25 cellular contexts compared by ENCODE assay signal in the genomic region with DNA sequence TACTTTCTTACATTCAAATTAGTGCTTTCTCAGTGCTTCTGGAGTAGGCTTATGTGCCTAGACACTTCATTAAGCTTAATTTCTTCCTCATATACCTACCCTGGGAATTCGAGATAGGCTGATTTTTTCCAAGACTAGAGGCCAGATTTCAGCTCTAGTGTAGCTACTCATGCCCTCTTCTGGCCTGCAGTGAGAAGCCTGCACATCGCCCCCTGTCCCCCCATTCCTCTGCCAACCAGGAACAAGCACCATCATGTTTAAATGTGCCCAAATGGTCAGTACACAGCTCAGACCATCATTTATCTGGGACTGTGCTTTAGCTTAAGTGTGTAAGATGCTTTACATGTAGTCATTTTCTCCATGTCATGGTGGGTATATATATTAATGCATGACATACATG.
"Had no signal": no experiment of that assay in that cellular context is flagged by ENCODE, and none has a peak within 500 bp of the region (broad histone marks: within the 10 kb centered on the region; RNA-seq: fewer than 3 reads in every experiment).

No MANE protein-coding gene starts in this region.

- H3K4me1 Mint-ChIP-seq: activated naive CD8-positive, alpha-beta T cell treated with anti-CD3 and anti-CD28 coated beads, Interleukin-2, amount 10 ng/mL, durations not matched to agents 7 days and 5 days had no signal

- H3K27ac ChIP-seq: adrenal gland, Peyer's patch, RWPE1, SJCRH30 had no signal

- H3K27me3 ChIP-seq: adrenal gland, Peyer's patch, SJCRH30 had no signal

- H3K4me3 ChIP-seq: adrenal gland, Peyer's patch, SJCRH30 had no signal

- DNase-seq: activated CD4-positive, alpha-beta T cell treated with anti-CD3 and anti-CD28 coated beads for 48 hours; activated CD4-positive, alpha-beta T cell treated with anti-CD3 and anti-CD28 coated beads, Interleukin-2, amount 50 U/mL, for 4 hours; activated CD4-positive, CD25-positive, alpha-beta regulatory T cell treated with anti-CD3 and anti-CD28 coated beads, Interleukin-2, amount 50 U/mL, for 72 hours; activated CD8-positive, alpha-beta memory T cell treated with anti-CD3 and anti-CD28 coated beads, Interleukin-2, amount 50 U/mL, for 48 hours; activated CD8-positive, alpha-beta T cell treated with anti-CD3 and anti-CD28 coated beads, Interleukin-2, amount 10 ng/mL, durations not matched to agents 7 days and 5 days; activated naive CD4-positive, alpha-beta T cell treated with anti-CD3 and anti-CD28 coated beads, Interleukin-2, amount 50 U/mL, for 16 hours; activated naive CD8-positive, alpha-beta T cell treated with anti-CD3 and anti-CD28 coated beads, Interleukin-2, amount 10 ng/mL, durations not matched to agents 7 days and 5 days; activated T-cell treated with anti-CD3 and anti-CD28 coated beads, Interleukin-2, amount 50 U/mL, for 1 hour; adrenal gland; anterior cingulate cortex; Karpas-422; MM.1S; NCI-H1105; NCI-H1436 treated with DMSO at 0.1 percent for 48 hours; NCI-H187; NCI-H2081; NCI-H510A treated with DMSO at 0.1 percent for 48 hours; NCI-H69; NK-92 treated with Interleukin-12 subunit alpha and Interleukin-12 subunit beta, amount 100 ng/mL, for 24 hours; Peyer's patch; Right ventricle myocardium superior; SJCRH30 had no signal

- H3K36me3 Mint-ChIP-seq: activated naive CD8-positive, alpha-beta T cell treated with anti-CD3 and anti-CD28 coated beads, Interleukin-2, amount 10 ng/mL, durations not matched to agents 7 days and 5 days had no signal

- H3K27ac Mint-ChIP-seq: activated CD8-positive, alpha-beta T cell treated with anti-CD3 and anti-CD28 coated beads, Interleukin-2, amount 10 ng/mL, durations not matched to agents 7 days and 5 days; activated naive CD8-positive, alpha-beta T cell treated with anti-CD3 and anti-CD28 coated beads, Interleukin-2, amount 10 ng/mL, durations not matched to agents 7 days and 5 days; T-helper 1 cell treated with Interleukin-12 subunit alpha and Interleukin-12 subunit beta and Interleukin-4 antibody, amounts not matched to agents 30 μg/mL and 1 μg/mL, for 36 hours had no signal

- H3K4me1 ChIP-seq: adrenal gland, Peyer's patch, SJCRH30 had no signal

- H3K27me3 Mint-ChIP-seq: activated naive CD8-positive, alpha-beta T cell treated with anti-CD3 and anti-CD28 coated beads, Interleukin-2, amount 10 ng/mL, durations not matched to agents 7 days and 5 days had no signal

- H3K36me3 ChIP-seq: adrenal gland, Peyer's patch, SJCRH30 had no signal

- H3K4me3 Mint-ChIP-seq: activated CD8-positive, alpha-beta T cell treated with anti-CD3 and anti-CD28 coated beads, Interleukin-2, amount 10 ng/mL, durations not matched to agents 7 days and 5 days; activated naive CD8-positive, alpha-beta T cell treated with anti-CD3 and anti-CD28 coated beads, Interleukin-2, amount 10 ng/mL, durations not matched to agents 7 days and 5 days; T-helper 1 cell treated with Interleukin-12 subunit alpha and Interleukin-12 subunit beta and Interleukin-4 antibody, amounts not matched to agents 30 μg/mL and 1 μg/mL, for 36 hours had no signal

- H3K9me3 ChIP-seq: adrenal gland, Peyer's patch, SJCRH30 had no signal

- ATAC-seq: activated CD8-positive, alpha-beta T cell treated with anti-CD3 and anti-CD28 coated beads, Interleukin-2, amount 10 ng/mL, durations not matched to agents 7 days and 5 days; SK-N-SH treated with all-trans-retinoic acid at 6 μM for 48 hours had no signal
